In genomic region chr4:9962611-9963314, GRCh38 we compare ENCODE assay signal across 14 cellular contexts. TPM values are rescaled to one million over a fixed set of nuclear protein-coding genes. Genes with fewer than 3 reads are reported as not detected.
DNase-seq lines count a peak whose midpoint lies in the region; ATAC-seq and TF ChIP-seq lines count a peak whose summit lies in the region.
"Had no signal": no experiment of that assay in that cellular context is flagged by ENCODE, and none has a peak within 500 bp of the region (broad histone marks: within the 10 kb centered on the region; RNA-seq: fewer than 3 reads in every experiment).

No MANE protein-coding gene starts in this region.

- no peak for TF ChIP-seq CTCF in nephron progenitor cell (IDR thresholded peaks at IDR 0.05)

- peaks cover 7% of the 10 kb centered on the region for H3K27me3 Mint-ChIP-seq in nephron progenitor cell (ENCODE audit: low read depth, poor library complexity)
- H3K27me3 Mint-ChIP-seq: CD4-positive, CD25-positive, alpha-beta regulatory T cell had no signal

- H3K9me3 Mint-ChIP-seq in nephron progenitor cell: peaks cover 21% of the 10 kb centered on the region

- H3K4me1 Mint-ChIP-seq in nephron progenitor cell: peaks cover 4% of the 10 kb centered on the region
- H3K4me1 Mint-ChIP-seq: CD4-positive, CD25-positive, alpha-beta regulatory T cell had no signal

- ATAC-seq in GM18498 (IDR thresholded peaks at IDR 0.05; ENCODE audit: unreplicated experiment) (peak; percentile 53), GM18909 (IDR thresholded peaks at IDR 0.05; ENCODE audit: poor library complexity, unreplicated experiment) (peak; percentile 48), HG03342 (IDR thresholded peaks at IDR 0.05; ENCODE audit: unreplicated experiment) (peak; percentile 53), esophagus mucosa (peak; percentile 48), GM19351 (IDR thresholded peaks at IDR 0.05; ENCODE audit: unreplicated experiment) (no peak)

- H3K4me3 Mint-ChIP-seq in nephron progenitor cell: no peak overlapping the region
- H3K4me3 Mint-ChIP-seq: CD4-positive, CD25-positive, alpha-beta regulatory T cell had no signal

- DNase-seq in activated CD4-positive, alpha-beta T cell treated with anti-CD3 and anti-CD28 coated beads for 48 hours: no peak
- no peak for DNase-seq in nephron progenitor cell
- DNase-seq: CD4-positive, CD25-positive, alpha-beta regulatory T cell; HCEC 1CT; NCI-H1092 treated with DMSO at 0.1 percent for 48 hours; NCI-H1930; NCI-H524 treated with DMSO at 0.1 percent for 48 hours had no signal

- no peak overlapping the region for H3K27ac Mint-ChIP-seq in nephron progenitor cell

- H3K36me3 Mint-ChIP-seq in nephron progenitor cell (ENCODE audit: low read depth): no peaks in the 10 kb centered on the region
- H3K36me3 Mint-ChIP-seq: CD4-positive, CD25-positive, alpha-beta regulatory T cell had no signal

RNA-seq across cellular contexts. Expression of gene SLC2A9, which starts 58.5 kb away (rescaled TPM):
- total RNA-seq in esophagus mucosa: 21.5 TPM
- total RNA-seq: OCI-LY7, RPMI7951 had no signal
